Comparison of ENCODE assay signal across 1 cellular context in genomic region chr4:73251384-73251783, GRCh38.
TF ChIP-seq lines count a peak whose summit lies in the region.

No MANE protein-coding gene starts in this region.

TF ChIP-seq in GM23338, 12 proteins besides CTCF, POLR2A, EP300 and RAD21 (continued from another document):
- TF ChIP-seq ZNF462 (CRISPR knock-in tag; IDR thresholded peaks at IDR 0.05) = no peak
- TF ChIP-seq NANOG (IDR thresholded peaks at IDR 0.05; ENCODE audit: borderline replicate concordance) = no peak
- no peak for TF ChIP-seq REST (IDR thresholded peaks at IDR 0.05; ENCODE audit: unreplicated experiment)
- no peak for TF ChIP-seq STAT1 (IDR thresholded peaks at IDR 0.05; ENCODE audit: unreplicated experiment)
TF ChIP-seq in GM23338: peak in this region for 0.
